8 cellular contexts compared by ENCODE assay signal in the genomic region with DNA sequence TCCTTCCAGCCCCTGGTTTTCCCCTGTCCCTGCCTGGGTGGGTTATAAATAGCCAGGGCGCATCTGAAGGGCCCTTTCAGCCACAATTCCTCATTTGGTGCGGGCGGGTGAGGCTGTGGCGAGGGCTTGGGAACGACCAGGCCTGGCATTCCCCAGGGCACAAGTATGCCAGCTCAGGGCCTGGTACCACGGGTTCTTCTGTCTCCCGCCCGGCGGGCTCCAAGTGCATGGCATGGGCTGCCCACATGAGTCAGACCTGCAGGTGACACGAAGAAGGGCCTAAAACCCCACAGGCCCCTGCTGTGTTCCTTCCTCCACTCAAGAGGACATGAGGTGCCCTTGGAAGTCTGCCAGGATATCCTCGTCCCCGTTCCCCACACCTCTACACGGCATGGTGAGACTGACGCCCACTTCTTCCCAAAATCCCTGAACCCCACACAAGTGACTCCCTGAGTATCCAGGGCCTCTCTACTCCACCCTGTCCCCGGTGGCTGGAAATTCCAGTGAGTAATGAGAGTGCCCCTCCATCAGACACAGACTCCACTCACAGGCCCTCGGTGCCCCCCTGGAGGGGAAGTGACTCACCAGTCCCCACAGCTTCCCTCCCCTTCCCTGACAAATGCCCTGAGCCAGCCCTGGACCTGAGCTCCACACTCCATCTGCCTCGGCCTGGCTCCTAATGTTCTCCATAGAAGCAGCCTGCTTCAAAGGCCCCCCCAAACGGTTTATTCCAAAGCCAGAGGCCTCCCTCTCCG.
DNase-seq lines count a peak whose midpoint lies in the region; ATAC-seq and TF ChIP-seq lines count a peak whose summit lies in the region.

No MANE protein-coding gene starts in this region.

- TF ChIP-seq POLR2A in thyroid gland (IDR thresholded peaks at IDR 0.05) = no peak

- H3K4me1 ChIP-seq in PC-9 (replicated peaks; ENCODE audit: insufficient read depth) (peaks cover 62% of the 10 kb centered on the region), thyroid gland (peaks cover 17 to 57% of the 10 kb centered on the region in 2 donors)

- peak overlapping the region; percentile 71 for H2AFZ ChIP-seq in PC-9

- H3K9me2 ChIP-seq in PC-9 (ENCODE audit: insufficient read depth) = no peaks in the 10 kb centered on the region

- peaks cover 52% of the 10 kb centered on the region for H3K4me1 Mint-ChIP-seq in activated T-cell treated with anti-CD3 and anti-CD28 coated beads, Interleukin-2, amount 50 U/mL, for 4 hours (ENCODE audit: low read depth)

- intact Hi-C loops in PC-9 (cut with micrococcal nuclease; ENCODE audit: unreplicated experiment) (loop anchor here (1.0 kb wide), 2 partner anchors 24 to 50 kb away; no protein-coding TSS in a partner anchor), thyroid gland (cut with DNase I) (no loop called here)

- H4K20me1 ChIP-seq in PC-9 (ENCODE audit: insufficient read depth) = peaks cover under 1% of the 10 kb centered on the region; the same call in 1 of the 2 replicates

- no peaks in the 10 kb centered on the region for H3K9me3 Mint-ChIP-seq in activated T-cell treated with anti-CD3 and anti-CD28 coated beads, Interleukin-2, amount 50 U/mL, for 4 hours

- TSS peak; percentile 43 for BruUV-seq in PC-9 (replicated peaks; lab: Mats Ljungman, UMichigan)

- POLR2A ChIA-PET in PC-9 (lab: Charles Lee; ENCODE audit: unreplicated experiment) = interaction anchor here (0.6 to 0.7 kb wide), 5 partner anchors 14 to 706 kb away, joined by 3 to 5 read pairs (median 4); no protein-coding TSS in a partner anchor

- peaks cover 18% of the 10 kb centered on the region for H3K79me2 ChIP-seq in PC-9 (ENCODE audit: low read depth)

- H3K27me3 Mint-ChIP-seq in activated T-cell treated with anti-CD3 and anti-CD28 coated beads, Interleukin-2, amount 50 U/mL, for 4 hours (ENCODE audit: low read depth) = no peaks in the 10 kb centered on the region

- H3K27ac ChIP-seq in PC-9 (peak overlapping the region; percentile 97), cingulate gyrus (ENCODE audit: low read depth, low read length) (peak overlapping the region; percentile 83), thyroid gland (peak overlapping the region in 2 of 3 donors; percentile 50 to 83)

- CTCF ChIA-PET in PC-9 (lab: Charles Lee) = interaction anchor here (2.2 kb wide), 1 partner anchor 12 kb away, joined by 11 read pairs; no protein-coding TSS in a partner anchor

- H3K4me3 ChIP-seq in PC-9 (peak overlapping the region; percentile 89; the same call in 1 of the 2 replicates), thyroid gland (replicated peaks in 1 of 3) (no peak overlapping the region)

- H3K9me3 ChIP-seq in PC-9 (ENCODE audit: insufficient read depth, low read depth) (no peaks in the 10 kb centered on the region), thyroid gland (no peaks in the 10 kb centered on the region)

- TF ChIP-seq CTCF in PC-9 (conservative IDR thresholded peaks at IDR 0.05) = no peak
- no peak for TF ChIP-seq CTCF in thyroid gland (IDR thresholded peaks at IDR 0.05)

- H3K36me3 ChIP-seq in PC-9 (ENCODE audit: low read depth) (no peaks in the 10 kb centered on the region), thyroid gland (no peaks in the 10 kb centered on the region)

- peak overlapping the region; percentile 88 for H3K4me2 ChIP-seq in PC-9

- peaks cover 40% of the 10 kb centered on the region for H3F3A ChIP-seq in PC-9 (ENCODE audit: insufficient read depth, low read depth)

- no peak for DNase-seq in activated T-cell treated with anti-CD3 and anti-CD28 coated beads, Interleukin-2, amount 50 U/mL, for 4 hours
- no peak for DNase-seq in activated T-cell treated with anti-CD3 and anti-CD28 coated beads for 4 hours
- peak; percentile 87 to 88 for DNase-seq in PC-9
- peak; percentile 77 for DNase-seq in medulla oblongata (ENCODE audit: extremely low spot score)
- DNase-seq in thyroid gland = peak; percentile 61 to 62
- DNase-seq in NCI-H2029 (lab: John Stamatoyannopoulos, UW) = no peak
- DNase-seq in globus pallidus (ENCODE audit: low spot score) = no peak

- H3K36me3 Mint-ChIP-seq in activated T-cell treated with anti-CD3 and anti-CD28 coated beads, Interleukin-2, amount 50 U/mL, for 4 hours (ENCODE audit: insufficient read depth) = peaks cover 3% of the 10 kb centered on the region

- H3K27me3 ChIP-seq in PC-9 (ENCODE audit: insufficient read depth, low read depth) = no peaks in the 10 kb centered on the region
- no peaks in the 10 kb centered on the region for H3K27me3 ChIP-seq in thyroid gland

- peak overlapping the region; percentile 59 for H3K4me3 Mint-ChIP-seq in activated T-cell treated with anti-CD3 and anti-CD28 coated beads, Interleukin-2, amount 50 U/mL, for 4 hours

- ATAC-seq in activated T-cell treated with anti-CD3 and anti-CD28 coated beads, Interleukin-2, amount 50 U/mL, for 4 hours = peak in 1 of 2 donors; percentile 8

- WGBS in thyroid gland, 2 donors = 45 to 50% methylated on average over 12 to 13 of the region's 19 CpGs

Comparison
In these comparisons a context has a peak if more than half of its experiments do, and no peak if none do; other contexts are left out.
1. DNase-seq: peak in PC-9 (2 of 2), medulla oblongata (single experiment) and thyroid gland (2 of 2); none in activated T-cell treated with anti-CD3 and anti-CD28 coated beads, Interleukin-2, amount 50 U/mL, for 4 hours (single experiment), activated T-cell treated with anti-CD3 and anti-CD28 coated beads for 4 hours (single experiment), NCI-H2029 (single experiment) and globus pallidus (single experiment).
2. Peak in every context shown above with its lines, with median percentiles within 50 percentile points of each other: H3K27ac ChIP-seq.